In the genomic region with DNA sequence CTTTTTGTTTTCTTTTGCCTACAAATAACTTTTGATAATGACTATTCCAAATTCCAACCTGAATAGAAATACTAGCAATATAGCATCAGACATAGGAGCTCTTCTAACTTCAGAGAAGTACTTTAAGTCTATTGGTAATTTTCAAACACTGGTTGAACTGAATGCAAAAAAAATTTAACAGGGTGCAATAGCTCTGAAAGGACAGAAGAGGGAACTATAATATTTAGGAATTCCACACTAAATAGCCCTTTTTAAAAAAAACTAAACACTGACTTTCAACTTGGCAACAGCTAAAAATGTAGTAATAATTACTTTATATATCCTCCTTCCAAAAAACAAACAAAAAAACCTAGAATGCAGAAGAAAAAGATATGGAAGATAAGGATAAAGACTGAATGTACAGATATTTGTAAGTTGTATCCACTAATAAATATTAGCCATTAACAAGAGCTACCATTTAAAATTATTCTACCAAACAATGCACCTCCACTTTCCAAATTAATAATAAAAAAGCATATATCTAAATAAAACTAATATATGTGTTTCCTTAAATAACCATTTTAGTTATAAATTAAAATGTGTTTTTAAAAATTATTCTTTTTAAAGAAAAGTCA, we compare ENCODE assay signal across 9 cellular contexts.
DNase-seq lines count a peak whose midpoint lies in the region; ATAC-seq and TF ChIP-seq lines count a peak whose summit lies in the region.
"Had no signal": no experiment of that assay in that cellular context is flagged by ENCODE, and none has a peak within 500 bp of the region (broad histone marks: within the 10 kb centered on the region; RNA-seq: fewer than 3 reads in every experiment).

No MANE protein-coding gene starts in this region.

- no peaks in the 10 kb centered on the region for H3K9me3 Mint-ChIP-seq in activated naive CD8-positive, alpha-beta T cell treated with anti-CD3 and anti-CD28 coated beads, Interleukin-2, amount 50 U/mL, for 24 hours

- H2AFZ ChIP-seq in Loucy (ENCODE audit: low read length), result no peak overlapping the region

- H3K27me3 ChIP-seq in DOHH2 (ENCODE audit: control insufficient read depth, low read length), result no peaks in the 10 kb centered on the region
- H3K27me3 ChIP-seq in Loucy (ENCODE audit: insufficient read depth, low read length, poor library complexity, severe bottlenecking), result no peaks in the 10 kb centered on the region
- H3K27me3 ChIP-seq in left lung, result no peaks in the 10 kb centered on the region

- peaks cover 81% of the 10 kb centered on the region for H3K79me2 ChIP-seq in DOHH2 (ENCODE audit: control insufficient read depth, low read length)
- peaks cover 55% of the 10 kb centered on the region for H3K79me2 ChIP-seq in Loucy (ENCODE audit: insufficient read depth, low read length)

- H3K36me3 ChIP-seq in DOHH2 (ENCODE audit: control insufficient read depth, low read length), result no peaks in the 10 kb centered on the region
- H3K36me3 ChIP-seq in Loucy (ENCODE audit: insufficient read depth, low read length), result no peaks in the 10 kb centered on the region
- no peaks in the 10 kb centered on the region for H3K36me3 ChIP-seq in left lung

- intact Hi-C loops in left lung (cut with DNase I), result no loop called here

- H3K9me3 ChIP-seq in DOHH2 (ENCODE audit: control insufficient read depth, insufficient read depth, low read length) (no peaks in the 10 kb centered on the region), Loucy (ENCODE audit: insufficient read depth, low read depth, low read length) (no peaks in the 10 kb centered on the region), left lung (no peaks in the 10 kb centered on the region)

- no peak overlapping the region for H3K9ac ChIP-seq in Loucy (ENCODE audit: low read depth, low read length, poor library complexity, severe bottlenecking)

- peaks cover 33% of the 10 kb centered on the region for H3K4me1 Mint-ChIP-seq in activated naive CD8-positive, alpha-beta T cell treated with anti-CD3 and anti-CD28 coated beads, Interleukin-2, amount 50 U/mL, for 24 hours

- H3K4me2 ChIP-seq in DOHH2 (ENCODE audit: low read length) (no peak overlapping the region), Loucy (ENCODE audit: low read depth, low read length, poor library complexity, severe bottlenecking) (no peak overlapping the region)

- H3K4me3 ChIP-seq in DOHH2 (ENCODE audit: low read length) (no peak overlapping the region), Loucy (ENCODE audit: low read length, poor library complexity, severe bottlenecking) (no peak overlapping the region), astrocyte of the cerebellum (ENCODE audit: low read depth, low read length) (no peak overlapping the region), left lung (no peak overlapping the region)

- peak; percentile 54 for ATAC-seq in left lung
- no peak for ATAC-seq in HG02798 (IDR thresholded peaks at IDR 0.05; ENCODE audit: poor library complexity, unreplicated experiment)
- no peak for ATAC-seq in activated naive CD8-positive, alpha-beta T cell treated with anti-CD3 and anti-CD28 coated beads, Interleukin-2, amount 50 U/mL, for 24 hours
- ATAC-seq: naive thymus-derived CD8-positive, alpha-beta T cell had no signal

- no peak overlapping the region for H3K27ac ChIP-seq in DOHH2 (ENCODE audit: low read depth, low read length)
- no peak overlapping the region for H3K27ac ChIP-seq in left lung

- H4K20me1 ChIP-seq in DOHH2 (ENCODE audit: control insufficient read depth, insufficient read depth, low read depth, low read length) (peaks cover 22% of the 10 kb centered on the region), Loucy (ENCODE audit: insufficient read depth, low read length, poor library complexity, severe bottlenecking) (peaks cover 3% of the 10 kb centered on the region)

- DNase-seq in astrocyte of the cerebellum (ENCODE audit: low read depth) (no peak), left lung (no peak), GM19238 (ENCODE audit: insufficient read length, low spot score) (no peak), hypothalamus (lab: John Stamatoyannopoulos, UW) (no peak)
- DNase-seq in activated naive CD8-positive, alpha-beta T cell treated with anti-CD3 and anti-CD28 coated beads, Interleukin-2, amount 50 U/mL, for 24 hours, result no peak

- H3K27ac Mint-ChIP-seq in activated naive CD8-positive, alpha-beta T cell treated with anti-CD3 and anti-CD28 coated beads, Interleukin-2, amount 50 U/mL, for 24 hours, result no peak overlapping the region

- peaks cover 29% of the 10 kb centered on the region for H3K4me1 ChIP-seq in DOHH2 (ENCODE audit: control insufficient read depth, low read length)
- peaks cover 25% of the 10 kb centered on the region for H3K4me1 ChIP-seq in Loucy (ENCODE audit: insufficient read depth, low read length, poor library complexity, severe bottlenecking)
- peaks cover 0 to 17% of the 10 kb centered on the region in 2 donors for H3K4me1 ChIP-seq in left lung

- TF ChIP-seq CTCF in DOHH2 (IDR thresholded peaks at IDR 0.05; ENCODE audit: low read depth, low read length, poor library complexity, severe bottlenecking), result peak; percentile 70
- peak; percentile 87 for TF ChIP-seq CTCF in Loucy (conservative IDR thresholded peaks at IDR 0.05; ENCODE audit: low read length)
- peak; percentile 36 for TF ChIP-seq CTCF in astrocyte of the cerebellum (IDR thresholded peaks at IDR 0.05; ENCODE audit: low read depth, low read length, missing control alignments)
- peak; percentile 5 to 72 for TF ChIP-seq CTCF in left lung (IDR thresholded peaks at IDR 0.05)

- H3K9me2 ChIP-seq in DOHH2 (replicated peaks; ENCODE audit: control insufficient read depth, low read length) (no peaks in the 10 kb centered on the region), Loucy (replicated peaks; ENCODE audit: low read depth, low read length) (no peaks in the 10 kb centered on the region)

- in situ Hi-C loops in astrocyte of the cerebellum (cut with HindIII; ENCODE audit: low sequenced_read_pairs), result no loop called here

- H3F3A ChIP-seq in DOHH2 (ENCODE audit: control insufficient read depth, insufficient read depth) (peaks cover 6% of the 10 kb centered on the region; the same call in 1 of the 2 replicates), Loucy (ENCODE audit: low read depth) (no peaks in the 10 kb centered on the region)

- H3K36me3 Mint-ChIP-seq in activated naive CD8-positive, alpha-beta T cell treated with anti-CD3 and anti-CD28 coated beads, Interleukin-2, amount 50 U/mL, for 24 hours (ENCODE audit: low read depth), result peaks cover 4% of the 10 kb centered on the region

- no peaks in the 10 kb centered on the region for H3K27me3 Mint-ChIP-seq in activated naive CD8-positive, alpha-beta T cell treated with anti-CD3 and anti-CD28 coated beads, Interleukin-2, amount 50 U/mL, for 24 hours
- H3K27me3 Mint-ChIP-seq: naive thymus-derived CD8-positive, alpha-beta T cell had no signal

- no peak overlapping the region for H3K4me3 Mint-ChIP-seq in activated naive CD8-positive, alpha-beta T cell treated with anti-CD3 and anti-CD28 coated beads, Interleukin-2, amount 50 U/mL, for 24 hours
- H3K4me3 Mint-ChIP-seq: naive thymus-derived CD8-positive, alpha-beta T cell had no signal

Comparison
In these comparisons a context has a peak if more than half of its experiments do, and no peak if none do; other contexts are left out.
1. CTCF ChIP-seq: peak in every context shown above with its lines; median percentile 87 in Loucy; 70 in DOHH2; 38 in left lung; 36 in astrocyte of the cerebellum.